Comparison of ENCODE assay signal across 26 cellular contexts in genomic region chr1:109786107-109786470, GRCh38. TPM values are rescaled to one million over a fixed set of nuclear protein-coding genes. Genes with fewer than 3 reads are reported as not detected.
A peak's percentile ranks its signal among the peaks of the same experiment; 100 is the strongest.
DNase-seq lines count a peak whose midpoint lies in the region; ATAC-seq and TF ChIP-seq lines count a peak whose summit lies in the region.
"Had no signal": no experiment of that assay in that cellular context is flagged by ENCODE, and none has a peak within 500 bp of the region (broad histone marks: within the 10 kb centered on the region; RNA-seq: fewer than 3 reads in every experiment).

No MANE protein-coding gene starts in this region.

- H3K4me1 Mint-ChIP-seq in CD4-positive, alpha-beta memory T cell: peaks cover 22 to 54% (median 44%) of the 10 kb centered on the region in 4 donors

- H3K4me3 ChIP-seq in BLaER1 treated with 17β-estradiol and CSF1 and Interleukin-3, amounts not matched to agents 10 nM and 100 nM: no peak overlapping the region
- no peak overlapping the region for H3K4me3 ChIP-seq in CD4-positive, alpha-beta memory T cell (ENCODE audit: low read length in 2 of 2)
- H3K4me3 ChIP-seq in colonic mucosa: no peak overlapping the region
- no peak overlapping the region for H3K4me3 ChIP-seq in SJCRH30
- H3K4me3 ChIP-seq: testis had no signal

- intact Hi-C loops in CD4-positive, alpha-beta memory T cell (cut with micrococcal nuclease): no loop called here
- intact Hi-C loops in colonic mucosa (cut with DNase I): no loop called here
- intact Hi-C loops in posterior vena cava (cut with DNase I): loop anchor here in 1 of 2 donors (5.0 kb wide), 1 partner anchor 549 kb away; no protein-coding TSS in a partner anchor

- no peaks in the 10 kb centered on the region for H4K20me1 ChIP-seq in BLaER1 treated with 17β-estradiol and CSF1 and Interleukin-3, amounts not matched to agents 10 nM and 100 nM

- peak overlapping the region in 7 of 11 experiments; percentile 14 to 96 (median 49); a peak in 14 of 22 replicates for H3K4me2 ChIP-seq in BLaER1 treated with 17β-estradiol and CSF1 and Interleukin-3, amounts not matched to agents 10 nM and 100 nM

- H3K9me3 ChIP-seq in BLaER1 treated with 17β-estradiol and CSF1 and Interleukin-3, amounts not matched to agents 10 nM and 100 nM (replicated peaks in 1 of 11): peaks cover 2 to 4% (median 3%) of the 10 kb centered on the region in 11 experiments; a peak in 18 of 22 replicates
- H3K9me3 ChIP-seq in CD4-positive, alpha-beta memory T cell (ENCODE audit: control insufficient read depth in 1 of 2, low read length in 2 of 2): peaks cover 0 to 1% of the 10 kb centered on the region in 2 donors
- H3K9me3 ChIP-seq in colonic mucosa (no peaks in the 10 kb centered on the region), SJCRH30 (replicated peaks) (no peaks in the 10 kb centered on the region)
- H3K9me3 ChIP-seq: testis had no signal

- H3K9ac ChIP-seq in BLaER1 treated with 17β-estradiol and CSF1 and Interleukin-3, amounts not matched to agents 10 nM and 100 nM: no peak overlapping the region; a peak in 1 of 22 replicates
- H3K9ac ChIP-seq in colonic mucosa (ENCODE audit: low read depth in 2 of 2, low read length in 2 of 2): peak overlapping the region; percentile 12 to 31

- POLR2A ChIA-PET in CD4-positive, alpha-beta memory T cell (lab: Charles Lee; ENCODE audit: partially characterized antibody): interaction anchor here (1.2 to 2.3 kb wide), 3 partner anchors 9 to 199 kb away, joined by 3 to 6 read pairs (median 6); partner anchors contain the start of gene AHCYL1

- peak overlapping the region in 4 of 11 experiments; percentile 3 to 93 (median 24); a peak in 4 of 22 replicates for H3K27ac ChIP-seq in BLaER1 treated with 17β-estradiol and CSF1 and Interleukin-3, amounts not matched to agents 10 nM and 100 nM
- no peak overlapping the region for H3K27ac ChIP-seq in CD4-positive, alpha-beta memory T cell (ENCODE audit: low read depth, low read length)
- H3K27ac ChIP-seq in colonic mucosa (peak overlapping the region; percentile 60), SJCRH30 (no peak overlapping the region)
- H3K27ac ChIP-seq: testis had no signal

- peak overlapping the region in 5 of 7 donors; percentile 33 to 92 (median 63) for H3K27ac Mint-ChIP-seq in CD4-positive, alpha-beta memory T cell
- H3K27ac Mint-ChIP-seq: CD8-positive, alpha-beta T cell; memory B cell; naive B cell had no signal

- H3K36me3 Mint-ChIP-seq in CD4-positive, alpha-beta memory T cell: no peaks in the 10 kb centered on the region
- H3K36me3 Mint-ChIP-seq: CD8-positive, alpha-beta T cell; memory B cell; naive B cell; stimulated activated memory B cell treated with anti-CD40 and anti-IgM and Interleukin-4, amounts not matched to agents 10 μg/mL and 1 μg/mL and 100 μg/mL, for 72 hours had no signal

- TF ChIP-seq CTCF in colonic mucosa (IDR thresholded peaks at IDR 0.05): no peak

- no peaks in the 10 kb centered on the region for H3K27me3 ChIP-seq in BLaER1 treated with 17β-estradiol and CSF1 and Interleukin-3, amounts not matched to agents 10 nM and 100 nM
- no peaks in the 10 kb centered on the region for H3K27me3 ChIP-seq in CD4-positive, alpha-beta memory T cell (ENCODE audit: insufficient read depth, low read length)
- H3K27me3 ChIP-seq in colonic mucosa (no peaks in the 10 kb centered on the region), SJCRH30 (no peaks in the 10 kb centered on the region)
- H3K27me3 ChIP-seq: testis had no signal

- H3K4me3 Mint-ChIP-seq in CD4-positive, alpha-beta memory T cell: peak overlapping the region in 1 of 8 donors; percentile 26
- H3K4me3 Mint-ChIP-seq: CD8-positive, alpha-beta T cell; memory B cell; naive B cell; stimulated activated memory B cell treated with anti-CD40 and anti-IgM and Interleukin-4, amounts not matched to agents 10 μg/mL and 1 μg/mL and 100 μg/mL, for 72 hours had no signal

- no peak for DNase-seq in CD4-positive, alpha-beta memory T cell
- DNase-seq in colonic mucosa (no peak), posterior vena cava (ENCODE audit: low spot score) (peak; percentile 22), AML-193 (lab: John Stamatoyannopoulos, UW) (no peak), SJCRH30 (no peak)
- DNase-seq: activated CD4-positive, alpha-beta T cell treated with anti-CD3 and anti-CD28 coated beads, Interleukin-2, amount 50 U/mL, for 48 hours; activated T-cell treated with anti-CD3 and anti-CD28 coated beads for 4 hours; CD8-positive, alpha-beta T cell; central memory CD4-positive, alpha-beta T cell; MM.1S; naive B cell; NCI-H2081; SHP77 treated with DMSO at 0.1 percent for 48 hours; stimulated activated CD4-positive, alpha-beta T cell treated with anti-CD3 and anti-CD28 coated beads, Interleukin-4, amount 100 ng/mL, for 1 hour; SW 1271; T1000 had no signal

- H3K9me3 Mint-ChIP-seq in CD4-positive, alpha-beta memory T cell: peaks cover 0 to 6% (median 0%) of the 10 kb centered on the region in 8 donors
- H3K9me3 Mint-ChIP-seq: CD8-positive, alpha-beta T cell; memory B cell; stimulated activated memory B cell treated with anti-CD40 and anti-IgM and Interleukin-4, amounts not matched to agents 10 μg/mL and 1 μg/mL and 100 μg/mL, for 72 hours had no signal

- H3K4me1 ChIP-seq in BLaER1 treated with 17β-estradiol and CSF1 and Interleukin-3, amounts not matched to agents 10 nM and 100 nM: peaks cover 29 to 54% (median 48%) of the 10 kb centered on the region in 10 experiments
- H3K4me1 ChIP-seq in CD4-positive, alpha-beta memory T cell (ENCODE audit: insufficient read depth, low read length): peaks cover 40% of the 10 kb centered on the region
- peaks cover 4% of the 10 kb centered on the region for H3K4me1 ChIP-seq in colonic mucosa
- H3K4me1 ChIP-seq in SJCRH30: peaks cover 24% of the 10 kb centered on the region

- no peaks in the 10 kb centered on the region for H3K27me3 Mint-ChIP-seq in CD4-positive, alpha-beta memory T cell
- H3K27me3 Mint-ChIP-seq: memory B cell; stimulated activated memory B cell treated with anti-CD40 and anti-IgM and Interleukin-4, amounts not matched to agents 10 μg/mL and 1 μg/mL and 100 μg/mL, for 72 hours had no signal

- no peak for ATAC-seq in GM18511 (IDR thresholded peaks at IDR 0.05; ENCODE audit: unreplicated experiment)
- ATAC-seq: CD8-positive, alpha-beta T cell; stimulated activated memory B cell treated with anti-CD40 and anti-IgM and Interleukin-4, amounts not matched to agents 10 μg/mL and 1 μg/mL and 100 μg/mL, for 72 hours had no signal

- no peaks in the 10 kb centered on the region; a peak in 1 of 22 replicates for H3K36me3 ChIP-seq in BLaER1 treated with 17β-estradiol and CSF1 and Interleukin-3, amounts not matched to agents 10 nM and 100 nM
- H3K36me3 ChIP-seq in CD4-positive, alpha-beta memory T cell (ENCODE audit: insufficient read depth, low read length): no peaks in the 10 kb centered on the region
- H3K36me3 ChIP-seq in colonic mucosa (no peaks in the 10 kb centered on the region), SJCRH30 (no peaks in the 10 kb centered on the region)

- CTCF ChIA-PET in CD4-positive, alpha-beta memory T cell (lab: Charles Lee; ENCODE audit: partially characterized antibody): interaction anchor here (11.3 to 27.8 kb wide), 2 partner anchors 11 to 196 kb away, joined by 154 to 864 read pairs; partner anchors contain the start of gene AHCYL1

RNA-seq across cellular contexts. Expression of gene EPS8L3, which starts 22.4 kb away (rescaled TPM):
- not detected for total RNA-seq in CD4-positive, alpha-beta memory T cell
- polyA plus RNA-seq in CD4-positive, alpha-beta memory T cell: not detected
- 100 to 1,000 TPM; 283 to 290 TPM for total RNA-seq in colonic mucosa
- total RNA-seq in posterior vena cava: not detected
- total RNA-seq in SJCRH30 (2014; rRNA removed; shearing (Covaris generic)): not detected in 2 replicates
- total RNA-seq: astrocyte; CD8-positive, alpha-beta T cell; dermis microvascular lymphatic vessel endothelial cell; G401; omental fat pad; renal cortical epithelial cell had no signal

RNA-seq across cellular contexts. Expression of gene GSTM3, which starts 45.3 kb away (rescaled TPM):
- total RNA-seq in CD4-positive, alpha-beta memory T cell: 1 to 10 TPM; 1.2 TPM
- 10 to 100 TPM; 25.7 to 44.3 TPM for polyA plus RNA-seq in CD4-positive, alpha-beta memory T cell
- total RNA-seq in colonic mucosa (10 to 100 TPM in 1 of 2 donors, 1 to 10 TPM in 1; 4.9 to 24.6 TPM), posterior vena cava (10 to 100 TPM; 35.1 to 52.2 TPM)
- 31.4 and 32.1 TPM in 2 replicates for total RNA-seq in SJCRH30 (2014; rRNA removed; shearing (Covaris generic))

Comparison
In these comparisons a context has a peak if more than half of its experiments do, and no peak if none do; other contexts are left out.
1. H3K9ac ChIP-seq: peak in colonic mucosa (2 of 2); none in BLaER1 treated with 17β-estradiol and CSF1 and Interleukin-3, amounts not matched to agents 10 nM and 100 nM (0 of 11).
2. RNA of gene EPS8L3, which starts 22.4 kb away (total RNA-seq): 283 to 290 TPM in colonic mucosa; not detected in posterior vena cava, not detected in CD4-positive, alpha-beta memory T cell and not detected in SJCRH30; every median in the first group is over 100 times any median in the second.